In the genomic region with DNA sequence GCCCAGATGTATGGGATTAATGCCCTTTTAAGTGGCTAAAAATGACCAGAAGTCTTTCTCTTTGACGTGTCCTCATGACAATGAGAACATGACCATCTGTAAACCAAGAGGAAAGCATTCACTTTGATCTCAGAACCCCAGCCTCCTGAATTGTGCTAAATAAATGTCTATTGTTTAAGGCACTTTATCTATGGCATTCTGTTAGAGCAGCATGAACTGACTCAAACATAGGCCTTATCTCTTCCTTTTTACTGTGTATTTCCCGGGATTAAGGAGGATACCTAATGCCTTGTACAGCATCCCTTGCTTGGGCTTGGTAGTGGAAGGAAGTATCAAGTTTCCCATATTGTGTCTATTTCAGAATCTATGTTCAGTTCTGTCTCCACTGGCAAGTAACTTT, we compare ENCODE assay signal across 16 cellular contexts. TPM values are rescaled to one million over a fixed set of nuclear protein-coding genes. Genes with fewer than 3 reads are reported as not detected.
DNase-seq lines count a peak whose midpoint lies in the region; TF ChIP-seq lines count a peak whose summit lies in the region.
"Had no signal": no experiment of that assay in that cellular context is flagged by ENCODE, and none has a peak within 500 bp of the region (broad histone marks: within the 10 kb centered on the region; RNA-seq: fewer than 3 reads in every experiment).

No MANE protein-coding gene starts in this region.

- peaks cover 20% of the 10 kb centered on the region for H3K4me1 Mint-ChIP-seq in activated CD4-positive, alpha-beta memory T cell treated with anti-CD3 and anti-CD28 coated beads, Interleukin-2, amount 10 ng/mL, durations not matched to agents 7 days and 5 days

- POLR2A ChIA-PET in activated CD4-positive, alpha-beta memory T cell treated with anti-CD3 and anti-CD28 coated beads, Interleukin-2, amount 10 ng/mL, durations not matched to agents 7 days and 5 days (lab: Charles Lee), result no interaction called here

- no peak overlapping the region for H3K27ac Mint-ChIP-seq in activated CD4-positive, alpha-beta memory T cell treated with anti-CD3 and anti-CD28 coated beads, Interleukin-2, amount 10 ng/mL, durations not matched to agents 7 days and 5 days
- H3K27ac Mint-ChIP-seq: CD4-positive, alpha-beta T cell; H9; IgD-negative memory B cell had no signal

- peaks cover 2% of the 10 kb centered on the region for H3K36me3 Mint-ChIP-seq in activated CD4-positive, alpha-beta memory T cell treated with anti-CD3 and anti-CD28 coated beads, Interleukin-2, amount 10 ng/mL, durations not matched to agents 7 days and 5 days (ENCODE audit: low read depth)

- H3K9me3 Mint-ChIP-seq in activated CD4-positive, alpha-beta memory T cell treated with anti-CD3 and anti-CD28 coated beads, Interleukin-2, amount 10 ng/mL, durations not matched to agents 7 days and 5 days, result peaks cover 8% of the 10 kb centered on the region

- H3K4me3 ChIP-seq in fibroblast of pulmonary artery (replicated peaks; ENCODE audit: low read depth, low read length), result no peak overlapping the region
- H3K4me3 ChIP-seq: A549 had no signal

- CTCF ChIA-PET in activated CD4-positive, alpha-beta memory T cell treated with anti-CD3 and anti-CD28 coated beads, Interleukin-2, amount 10 ng/mL, durations not matched to agents 7 days and 5 days (lab: Charles Lee), result no interaction called here

- peaks cover 2% of the 10 kb centered on the region for H3K27me3 Mint-ChIP-seq in activated CD4-positive, alpha-beta memory T cell treated with anti-CD3 and anti-CD28 coated beads, Interleukin-2, amount 10 ng/mL, durations not matched to agents 7 days and 5 days
- H3K27me3 Mint-ChIP-seq: CD4-positive, alpha-beta T cell; IgD-negative memory B cell had no signal

- DNase-seq in DMS53 (lab: John Stamatoyannopoulos, UW) (peak; percentile 14), DMS53 treated with DMSO at 0.1 percent for 48 hours (lab: John Stamatoyannopoulos, UW; ENCODE audit: unreplicated experiment) (no peak), dermis blood vessel endothelial cell (peak; percentile 62), fibroblast of pulmonary artery (ENCODE audit: low read depth) (peak; percentile 41), NCI-H446 treated with DMSO at 0.1 percent for 48 hours (lab: John Stamatoyannopoulos, UW) (no peak)
- DNase-seq in activated CD4-positive, alpha-beta memory T cell treated with anti-CD3 and anti-CD28 coated beads, Interleukin-2, amount 10 ng/mL, durations not matched to agents 7 days and 5 days, result no peak
- no peak for DNase-seq in stimulated activated naive CD4-positive, alpha-beta T cell (lab: John Stamatoyannopoulos, UW)
- DNase-seq: AML-193; Caco-2; CD4-positive, alpha-beta T cell; DMS79 treated with DMSO at 0.1 percent for 48 hours; GF-D8; H9 had no signal

- TF ChIP-seq CTCF in fibroblast of pulmonary artery (IDR thresholded peaks at IDR 0.05; ENCODE audit: low read length, missing control alignments), result no peak

- H3K4me3 Mint-ChIP-seq in activated CD4-positive, alpha-beta memory T cell treated with anti-CD3 and anti-CD28 coated beads, Interleukin-2, amount 10 ng/mL, durations not matched to agents 7 days and 5 days, result no peak overlapping the region
- H3K4me3 Mint-ChIP-seq: CD4-positive, alpha-beta T cell; H9; IgD-negative memory B cell had no signal

RNA-seq across cellular contexts. Expression of a gene that starts 47.2 kb away (rescaled TPM):
- total RNA-seq in dermis blood vessel endothelial cell, result 0.17 and 1.9 TPM in 2 replicates
- not detected for total RNA-seq in activated CD4-positive, alpha-beta memory T cell treated with anti-CD3 and anti-CD28 coated beads, Interleukin-2, amount 10 ng/mL, durations not matched to agents 7 days and 5 days
- total RNA-seq: CD4-positive, alpha-beta T cell; HepG2 had no signal

Comparison
In these comparisons a context has a peak if more than half of its experiments do, and no peak if none do; other contexts are left out.
1. DNase-seq: peak in DMS53 (single experiment), dermis blood vessel endothelial cell (single experiment) and fibroblast of pulmonary artery (single experiment); none in DMS53 treated with DMSO at 0.1 percent for 48 hours (single experiment), activated CD4-positive, alpha-beta memory T cell treated with anti-CD3 and anti-CD28 coated beads, Interleukin-2, amount 10 ng/mL, durations not matched to agents 7 days and 5 days (single experiment), NCI-H446 treated with DMSO at 0.1 percent for 48 hours (single experiment) and stimulated activated naive CD4-positive, alpha-beta T cell (0 of 6).